24 cellular contexts compared by ENCODE assay signal in genomic region chr1:29896791-29897725, GRCh38.
DNase-seq lines count a peak whose midpoint lies in the region; ATAC-seq and TF ChIP-seq lines count a peak whose summit lies in the region.
"Had no signal": no experiment of that assay in that cellular context is flagged by ENCODE, and none has a peak within 500 bp of the region (broad histone marks: within the 10 kb centered on the region; RNA-seq: fewer than 3 reads in every experiment).

No MANE protein-coding gene starts in this region.

- TF ChIP-seq CTCF in HEK293 (tag by site-specific recombination; IDR thresholded peaks at IDR 0.05) (no peak), body of pancreas (IDR thresholded peaks at IDR 0.05) (no peak), left lung (IDR thresholded peaks at IDR 0.05) (no peak), endodermal cell (conservative IDR thresholded peaks at IDR 0.05) (no peak)

- no peaks in the 10 kb centered on the region for H3K9me3 Mint-ChIP-seq in endodermal cell
- H3K9me3 Mint-ChIP-seq: activated naive CD8-positive, alpha-beta T cell treated with anti-CD3 and anti-CD28 coated beads, Interleukin-2, amount 10 ng/mL, durations not matched to agents 7 days and 5 days; central memory CD8-positive, alpha-beta T cell; neural crest cell had no signal

- H3K27ac ChIP-seq in HEK293 (ENCODE audit: extremely low read depth, low read depth, low read length) (no peak overlapping the region), body of pancreas (no peak overlapping the region), left lung (no peak overlapping the region), endodermal cell (ENCODE audit: low read depth, low read length) (no peak overlapping the region)
- H3K27ac ChIP-seq: upper lobe of left lung had no signal

- H3K4me1 ChIP-seq in HEK293 (ENCODE audit: control insufficient read depth, insufficient read depth, low read length): no peaks in the 10 kb centered on the region
- H3K4me1 ChIP-seq in body of pancreas: no peaks in the 10 kb centered on the region
- no peaks in the 10 kb centered on the region for H3K4me1 ChIP-seq in left lung
- no peaks in the 10 kb centered on the region for H3K4me1 ChIP-seq in endodermal cell (ENCODE audit: control insufficient read depth, insufficient read depth, low read length)

- WGBS in body of pancreas, 2 donors: 32 to 46% methylated on average over 11 to 12 of the region's 12 CpGs
- WGBS in endodermal cell (ENCODE audit: insufficient coverage in 1 of 2, insufficient read length in 1 of 2), 2 experiments: 74 to 82% methylated on average over 9 to 12 of the region's 12 CpGs

- H3K36me3 ChIP-seq in HEK293 (ENCODE audit: control insufficient read depth in 2 of 2, insufficient read depth in 1 of 2, low read length in 2 of 2) (no peaks in the 10 kb centered on the region), body of pancreas (replicated peaks in 1 of 2; ENCODE audit: insufficient read depth in 1 of 2, low read depth in 2 of 2) (no peaks in the 10 kb centered on the region), left lung (no peaks in the 10 kb centered on the region), endodermal cell (ENCODE audit: control insufficient read depth, insufficient read depth, low read length) (no peaks in the 10 kb centered on the region)
- H3K36me3 ChIP-seq: upper lobe of left lung had no signal

- no peaks in the 10 kb centered on the region for H3K36me3 Mint-ChIP-seq in endodermal cell (ENCODE audit: low read depth)
- H3K36me3 Mint-ChIP-seq: activated naive CD8-positive, alpha-beta T cell treated with anti-CD3 and anti-CD28 coated beads, Interleukin-2, amount 10 ng/mL, durations not matched to agents 7 days and 5 days had no signal

- no peak overlapping the region for H3K4me3 Mint-ChIP-seq in endodermal cell
- H3K4me3 Mint-ChIP-seq: activated CD8-positive, alpha-beta T cell treated with anti-CD3 and anti-CD28 coated beads, Interleukin-2, amount 10 ng/mL, durations not matched to agents 7 days and 5 days; activated naive CD8-positive, alpha-beta T cell treated with anti-CD3 and anti-CD28 coated beads, Interleukin-2, amount 10 ng/mL, durations not matched to agents 7 days and 5 days; central memory CD8-positive, alpha-beta T cell; neural crest cell had no signal

- H3K27me3 Mint-ChIP-seq in endodermal cell (ENCODE audit: insufficient read depth): peaks cover 2% of the 10 kb centered on the region

- no peaks in the 10 kb centered on the region for H3K9me3 ChIP-seq in HEK293 (ENCODE audit: control insufficient read depth, insufficient read depth, low read depth, low read length)
- H3K9me3 ChIP-seq in body of pancreas: no peaks in the 10 kb centered on the region
- H3K9me3 ChIP-seq in left lung: no peaks in the 10 kb centered on the region
- H3K9me3 ChIP-seq in endodermal cell (ENCODE audit: control insufficient read depth, low read length): no peaks in the 10 kb centered on the region
- H3K9me3 ChIP-seq: upper lobe of left lung had no signal

- peak; percentile 64 for ATAC-seq in body of pancreas
- ATAC-seq in left lung: peak; percentile 57
- no peak for ATAC-seq in sciatic nerve
- no peak for ATAC-seq in esophagus mucosa
- ATAC-seq: activated CD4-positive, CD25-positive, alpha-beta regulatory T cell treated with anti-CD3 and anti-CD28 coated beads, Interleukin-2, amount 50 U/mL, for 24 hours; activated CD8-positive, alpha-beta T cell treated with anti-CD3 and anti-CD28 coated beads, Interleukin-2, amount 10 ng/mL, durations not matched to agents 7 days and 5 days; HCT116; left ventricle myocardium superior; Panc1 had no signal

- POLR2A ChIA-PET in HEK293 (lab: Yijun Ruan, JAX): no interaction called here

- no peaks in the 10 kb centered on the region for H3K27me3 ChIP-seq in body of pancreas
- peaks cover 0 to 88% of the 10 kb centered on the region in 2 donors for H3K27me3 ChIP-seq in left lung
- H3K27me3 ChIP-seq in endodermal cell (ENCODE audit: control insufficient read depth, insufficient read depth, low read length, poor library complexity, severe bottlenecking): no peaks in the 10 kb centered on the region
- H3K27me3 ChIP-seq: upper lobe of left lung had no signal

- no peak for TF ChIP-seq POLR2A in body of pancreas (IDR thresholded peaks at IDR 0.05)

- DNase-seq in body of pancreas (peak in 3 of 4 donors; percentile 12 to 39 (median 15)), left lung (no peak), sciatic nerve (ENCODE audit: low spot score) (peak; percentile 18), endodermal cell (no peak)
- no peak for DNase-seq in activated CD4-positive, CD25-positive, alpha-beta regulatory T cell treated with anti-CD3 and anti-CD28 coated beads, Interleukin-2, amount 50 U/mL, for 72 hours
- DNase-seq: activated CD8-positive, alpha-beta T cell treated with anti-CD3 and anti-CD28 coated beads, Interleukin-2, amount 10 ng/mL, durations not matched to agents 7 days and 5 days; activated effector memory CD4-positive, alpha-beta T cell treated with Interleukin-2 at 50 U/mL for 16 hours; activated naive CD8-positive, alpha-beta T cell treated with anti-CD3 and anti-CD28 coated beads, Interleukin-2, amount 10 ng/mL, durations not matched to agents 7 days and 5 days; activated T-cell treated with anti-CD3 and anti-CD28 coated beads for 4 hours; C1 segment of cervical spinal cord; left ventricle myocardium superior; NCI-H1436; NCI-H524; SIG-M5; stimulated activated CD8-positive, alpha-beta memory T cell treated with anti-CD3 and anti-CD28 coated beads, Interleukin-4, amount 100 ng/mL, for 48 hours; upper lobe of left lung had no signal

- H3K9ac ChIP-seq in endodermal cell (ENCODE audit: extremely low read depth, low read length, poor library complexity, severe bottlenecking): no peak overlapping the region

- CTCF ChIA-PET in HEK293 (lab: Yijun Ruan, JAX): interaction anchor here (0.7 kb wide), 1 partner anchor 207 kb away, joined by 3 read pairs; no protein-coding TSS in a partner anchor

- H3K4me3 ChIP-seq in HEK293 (ENCODE audit: low read depth, low read length): no peak overlapping the region
- H3K4me3 ChIP-seq in body of pancreas: no peak overlapping the region
- no peak overlapping the region for H3K4me3 ChIP-seq in left lung
- no peak overlapping the region for H3K4me3 ChIP-seq in endodermal cell (ENCODE audit: low read length)
- H3K4me3 ChIP-seq: upper lobe of left lung had no signal

- peaks cover 10% of the 10 kb centered on the region for H3K4me1 Mint-ChIP-seq in endodermal cell
- H3K4me1 Mint-ChIP-seq: activated naive CD8-positive, alpha-beta T cell treated with anti-CD3 and anti-CD28 coated beads, Interleukin-2, amount 10 ng/mL, durations not matched to agents 7 days and 5 days; central memory CD8-positive, alpha-beta T cell; neural crest cell had no signal

- intact Hi-C loops in body of pancreas (cut with DNase I): no loop called here
- intact Hi-C loops in left lung (cut with DNase I): no loop called here
- intact Hi-C loops in sciatic nerve (cut with DNase I): no loop called here

- no peak overlapping the region for H3K27ac Mint-ChIP-seq in endodermal cell
- H3K27ac Mint-ChIP-seq: activated CD8-positive, alpha-beta T cell treated with anti-CD3 and anti-CD28 coated beads, Interleukin-2, amount 10 ng/mL, durations not matched to agents 7 days and 5 days; activated naive CD8-positive, alpha-beta T cell treated with anti-CD3 and anti-CD28 coated beads, Interleukin-2, amount 10 ng/mL, durations not matched to agents 7 days and 5 days; progenitor cell of endocrine pancreas had no signal

TF ChIP-seq in HEK293, 187 proteins besides CTCF, POLR2A, EP300 and RAD21:
- TF ChIP-seq ZNF510 (tag by site-specific recombination; IDR thresholded peaks at IDR 0.05; ENCODE audit: insufficient replicate concordance) (no peak), ZIC2 (tag by site-specific recombination; IDR thresholded peaks at IDR 0.05) (0 out of 2 replicates have a peak, but pooled peaks have one; percentile 9)

Comparison
In these comparisons a context has a peak if more than half of its experiments do, and no peak if none do; other contexts are left out.
1. ATAC-seq: peak in body of pancreas (single experiment) and left lung (single experiment); none in sciatic nerve (single experiment) and esophagus mucosa (single experiment).
2. DNase-seq: peak in body of pancreas (3 of 4) and sciatic nerve (single experiment); none in left lung (0 of 2), endodermal cell (single experiment) and activated CD4-positive, CD25-positive, alpha-beta regulatory T cell treated with anti-CD3 and anti-CD28 coated beads, Interleukin-2, amount 50 U/mL, for 72 hours (single experiment).